In genomic region chr1:87335175-87335992, GRCh38 we compare ENCODE assay signal across 8 cellular contexts. TPM values are rescaled to one million over a fixed set of nuclear protein-coding genes. Genes with fewer than 3 reads are reported as not detected.
DNase-seq lines count a peak whose midpoint lies in the region; ATAC-seq, FAIRE-seq and TF ChIP-seq lines count a peak whose summit lies in the region.

No MANE protein-coding gene starts in this region.

- POLR2A ChIA-PET in H1 (lab: Charles Lee; ENCODE audit: partially characterized antibody): interaction anchor here (0.7 to 13.4 kb wide), 9 partner anchors 10 to 421 kb away, joined by 3 to 184 read pairs (median 3); partner anchors contain the start of genes HS2ST1 and SELENOF

- H2BK5ac ChIP-seq in H1 (ENCODE audit: low read depth, low read length): no peak overlapping the region

- H3K4ac ChIP-seq in H1 (replicated peaks; ENCODE audit: insufficient read length, low read depth, low read length): no peak overlapping the region

- H3K27ac ChIP-seq in H1 (ENCODE audit: low read depth, low read length): peak overlapping the region; percentile 81

- no peak overlapping the region for H3K56ac ChIP-seq in H1 (replicated peaks; ENCODE audit: insufficient read length, low read depth, low read length)

- DNase-seq in ACHN: peak; percentile 56
- DNase-seq in NCI-H526 treated with DMSO at 0.1 percent for 48 hours (lab: John Stamatoyannopoulos, UW): peak; percentile 59
- peak; percentile 86 for DNase-seq in activated CD8-positive, alpha-beta memory T cell treated with anti-CD3 and anti-CD28 coated beads for 24 hours
- DNase-seq in H1 (ENCODE audit: low read depth in 1 of 2, low spot score in 2 of 2): peak in 1 of 2 experiments; percentile 67
- peak; percentile 56 to 60 for DNase-seq in memory B cell (ENCODE audit: low spot score in 2 of 2)
- DNase-seq in stimulated activated CD8-positive, alpha-beta memory T cell treated with anti-CD3 and anti-CD28 coated beads, Interleukin-4, amount 100 ng/mL, for 48 hours: peak; percentile 79

- no peak overlapping the region for H2BK120ac ChIP-seq in H1 (replicated peaks; ENCODE audit: low read depth, low read length)

- in situ Hi-C loops in ACHN (cut with HindIII; ENCODE audit: low pct_ligation_motif_present, low pct_unique_long_range_greater_than_20kb, low sequenced_read_pairs): no loop called here

- H3K4me3 Mint-ChIP-seq in memory B cell: peak overlapping the region; percentile 98

- H2AFZ ChIP-seq in H1 (ENCODE audit: low read length): no peak overlapping the region

- peaks cover 2 to 22% (median 18%) of the 10 kb centered on the region in 4 experiments; a peak in 6 of 7 replicates for H3K4me1 ChIP-seq in H1 (replicated peaks in 1 of 4; ENCODE audit: control insufficient read depth in 3 of 4, insufficient read depth in 4 of 4, low read length in 3 of 4)

- no peak for TF ChIP-seq RAD21 in H1 (IDR thresholded peaks at IDR 0.05 in 1 of 2, conservative IDR thresholded peaks at IDR 0.05 in 1 of 2; ENCODE audit: low read depth in 2 of 2, low read length in 2 of 2)

- no peaks in the 10 kb centered on the region for H3K9me3 ChIP-seq in H1 (ENCODE audit: insufficient read depth in 2 of 2, low read depth in 1 of 2, low read length in 1 of 2)

- TF ChIP-seq POLR2A in GM18526 (IDR thresholded peaks at IDR 0.05; ENCODE audit: extremely low read depth, insufficient read length): peak; percentile 39
- peak; percentile 43 to 48 for TF ChIP-seq POLR2A in H1 (IDR thresholded peaks at IDR 0.05; ENCODE audit: control extremely low read depth in 1 of 2, low read depth in 2 of 2, low read length in 2 of 2)

- peak overlapping the region; percentile 76 to 88 for H3K4me2 ChIP-seq in H1 (ENCODE audit: insufficient read depth in 1 of 2, low read depth in 2 of 2, low read length in 2 of 2)

- H3K14ac ChIP-seq in H1 (ENCODE audit: insufficient read length): no peak overlapping the region

- peak overlapping the region; percentile 92 for H4K8ac ChIP-seq in H1 (ENCODE audit: extremely low read depth, insufficient read depth, low read length)

- peaks cover 5 to 65% of the 10 kb centered on the region in 2 experiments; a peak in 3 of 4 replicates for H3K79me2 ChIP-seq in H1 (ENCODE audit: control insufficient read depth in 1 of 2, insufficient read depth in 2 of 2, low read length in 2 of 2)

- H4K5ac ChIP-seq in H1 (ENCODE audit: insufficient read length, low read depth, low read length): no peak overlapping the region

- 14% methylated on average over 17 of the region's 62 CpGs; no CpG with 5 or more reads in 1 of the 2 experiments for WGBS in H1 (ENCODE audit: extremely low coverage in 1 of 2, insufficient coverage in 1 of 2, insufficient read length in 1 of 2, insufficient replicate concordance in 2 of 2, low coverage in 1 of 2, low lambda C conversion rate in 2 of 2, missing lambda C conversion rate in 1 of 2), 2 experiments

- no peak for TF ChIP-seq CTCF in H1 (IDR thresholded peaks at IDR 0.05; ENCODE audit: control extremely low read depth in 1 of 3, insufficient read depth in 1 of 3, low read depth in 1 of 3, low read length in 3 of 3)

- CTCF ChIA-PET in H1 (lab: Charles Lee; ENCODE audit: partially characterized antibody): interaction anchor here (0.6 to 3.5 kb wide), 19 partner anchors 9 to 695 kb away, joined by 3 to 18 read pairs (median 3); no protein-coding TSS in a partner anchor

- no peak overlapping the region for H2BK12ac ChIP-seq in H1 (ENCODE audit: low read depth, low read length)

- peaks cover 7% of the 10 kb centered on the region for H3K36me3 Mint-ChIP-seq in memory B cell

- H3K18ac ChIP-seq in H1 (ENCODE audit: extremely low read depth, low read length): 0 out of 2 replicates have a peak overlapping the region, but pooled peaks have one; percentile 14

- H3K27ac Mint-ChIP-seq in memory B cell: peak overlapping the region; percentile 88

- H2AK5ac ChIP-seq in H1 (ENCODE audit: low read depth, low read length): no peak overlapping the region

- H3K27me3 ChIP-seq in H1 (replicated peaks in 1 of 4; ENCODE audit: control insufficient read depth in 3 of 4, extremely low read depth in 1 of 4, insufficient read depth in 3 of 4, low read length in 3 of 4): no peaks in the 10 kb centered on the region

- H4K91ac ChIP-seq in H1 (replicated peaks; ENCODE audit: insufficient read length, low read length): no peak overlapping the region

- H3K79me1 ChIP-seq in H1 (ENCODE audit: low read depth, low read length): peaks cover 3% of the 10 kb centered on the region; the same call in 1 of the 2 replicates

- no peak overlapping the region for H3K23ac ChIP-seq in H1 (ENCODE audit: insufficient read length)

- no peak overlapping the region for H2BK20ac ChIP-seq in H1 (ENCODE audit: low read length)

- H3K9ac ChIP-seq in H1 (replicated peaks in 1 of 4; ENCODE audit: extremely low read depth in 1 of 4, low read depth in 3 of 4, low read length in 3 of 4): peak overlapping the region; percentile 57 to 81 (median 72)

- H3K23me2 ChIP-seq in H1 (ENCODE audit: low read depth, low read length): peaks cover 12% of the 10 kb centered on the region

- no peaks in the 10 kb centered on the region for H3K9me3 Mint-ChIP-seq in memory B cell

- FAIRE-seq in H1 (lab: Jason Lieb, UNC): no peak

- H3K4me1 Mint-ChIP-seq in memory B cell: peaks cover 48% of the 10 kb centered on the region

- H2BK15ac ChIP-seq in H1 (ENCODE audit: low read length): no peak overlapping the region

- peaks cover 10 to 43% (median 20%) of the 10 kb centered on the region in 4 experiments for H3K36me3 ChIP-seq in H1 (ENCODE audit: control insufficient read depth in 2 of 4, insufficient read depth in 4 of 4, low read length in 3 of 4)

- no peak for TF ChIP-seq EP300 in H1 (IDR thresholded peaks at IDR 0.05; ENCODE audit: borderline replicate concordance in 1 of 2, low read depth in 2 of 2, low read length in 2 of 2)

- ATAC-seq in HG03045 (IDR thresholded peaks at IDR 0.05; ENCODE audit: unreplicated experiment): peak; percentile 42
- ATAC-seq in memory B cell (ENCODE audit: low read depth): peak; percentile 68

- H4K20me1 ChIP-seq in H1 (replicated peaks in 1 of 2; ENCODE audit: control insufficient read depth in 1 of 2, insufficient read depth in 2 of 2, low read length in 2 of 2): peaks cover 7 to 11% of the 10 kb centered on the region in 2 experiments

- H3K27me3 Mint-ChIP-seq in memory B cell: no peaks in the 10 kb centered on the region

- peak overlapping the region; percentile 54 to 82 (median 54) for H3K4me3 ChIP-seq in H1 (ENCODE audit: extremely low read depth in 1 of 4, insufficient read depth in 2 of 4, low read depth in 3 of 4, low read length in 4 of 4)

TF ChIP-seq in H1, 55 proteins besides CTCF, POLR2A, EP300 and RAD21:
- TF ChIP-seq TAF7 (optimal IDR thresholded peaks at IDR 0.05; ENCODE audit: borderline replicate concordance, low read depth, low read length): peak; percentile 14
- TF ChIP-seq PHF8 (conservative IDR thresholded peaks at IDR 0.05; ENCODE audit: low read depth, low read length): peak; percentile 61
- TF ChIP-seq CBX8 (IDR thresholded peaks at IDR 0.05; ENCODE audit: borderline replicate concordance, low read depth, low read length): no peak
- peak; percentile 63; the same call in 1 of the 2 replicates for TF ChIP-seq RBBP5 (IDR thresholded peaks at IDR 0.05; ENCODE audit: borderline replicate concordance, low read depth, low read length)
- TF ChIP-seq SAP30 (IDR thresholded peaks at IDR 0.05; ENCODE audit: insufficient read depth, insufficient replicate concordance, low read length): no peak
- no peak for TF ChIP-seq SP2 (IDR thresholded peaks at IDR 0.05; ENCODE audit: low read length)

RNA-seq across cellular contexts. Expression of gene LMO4, which starts 6.7 kb away (rescaled TPM):
- total RNA-seq in H1 (2021; fragmentation: NEBNext Ultra II Directional; extraction: Animal tissue kit (Norgen Biotek cat#: 25700)): 65.6 and 71.7 TPM in 2 replicates
- polyA plus RNA-seq in H1 (2011; rRNA removed): 77.6 and 98.7 TPM in 2 replicates
- 84.3 TPM for polyA plus RNA-seq in H1 (2011; cell fraction: cytosol; rRNA removed)
- 79.1 TPM for polyA plus RNA-seq in H1 (2011; cell fraction: nucleus; rRNA removed)
- polyA plus RNA-seq in H1 (2012, experiment 1 of 2): 61.4 to 75.2 TPM (median 67.8 TPM) in 4 replicates
- polyA plus RNA-seq in H1 (2012, experiment 2 of 2): 77.0 TPM
- polyA plus RNA-seq in H1 (2013, experiment 1 of 2): 61.1 TPM
- polyA plus RNA-seq in H1 (2013, experiment 2 of 2): 65.8 TPM
- polyA minus RNA-seq in H1 (2011; rRNA and poly(A)+ RNA removed): 56.3 and 60.4 TPM in 2 replicates
- 35.3 TPM for polyA minus RNA-seq in H1 (2011; cell fraction: cytosol; rRNA and poly(A)+ RNA removed)
- polyA minus RNA-seq in H1 (2011; cell fraction: nucleus; rRNA and poly(A)+ RNA removed): 35.5 TPM
